8 cellular contexts compared by ENCODE assay signal in genomic region chr6:43838276-43839036, GRCh38.
DNase-seq lines count a peak whose midpoint lies in the region; ATAC-seq and TF ChIP-seq lines count a peak whose summit lies in the region.

No MANE protein-coding gene starts in this region.

- DNase-seq in AG08395 (ENCODE audit: low spot score) (peak; percentile 84), Peyer's patch (peak in 2 of 3 donors; percentile 66 to 78), esophagus muscularis mucosa (ENCODE audit: extremely low spot score) (no peak), NCI-H1436 treated with DMSO at 0.1 percent for 48 hours (lab: John Stamatoyannopoulos, UW) (no peak), ovary (no peak)

- WGBS in esophagus muscularis mucosa = 79% methylated on average over 6 of the region's 9 CpGs
- WGBS in ovary, 3 donors = 60 to 76% (median 75%) methylated on average over 9 of the region's 9 CpGs

- H3K4me3 ChIP-seq in Peyer's patch = no peak overlapping the region
- no peak overlapping the region for H3K4me3 ChIP-seq in esophagus muscularis mucosa
- H3K4me3 ChIP-seq in neutrophil (ENCODE audit: low read depth in 1 of 2, low read length in 1 of 2) = peak overlapping the region; percentile 7 to 37
- no peak overlapping the region for H3K4me3 ChIP-seq in ovary

- TF ChIP-seq CTCF in GM12874 (IDR thresholded peaks at IDR 0.05; ENCODE audit: insufficient read depth, low read depth, low read length) (peak; percentile 54), Peyer's patch (IDR thresholded peaks at IDR 0.05) (peak in 4 of 6 experiments; percentile 22 to 66 (median 62)), esophagus muscularis mucosa (IDR thresholded peaks at IDR 0.05) (peak in 2 of 3 experiments; percentile 14 to 24), neutrophil (IDR thresholded peaks at IDR 0.05) (peak; percentile 59), ovary (IDR thresholded peaks at IDR 0.05) (no peak)

- H3K9me3 ChIP-seq in Peyer's patch = no peaks in the 10 kb centered on the region
- H3K9me3 ChIP-seq in esophagus muscularis mucosa = no peaks in the 10 kb centered on the region
- no peaks in the 10 kb centered on the region for H3K9me3 ChIP-seq in neutrophil
- no peaks in the 10 kb centered on the region for H3K9me3 ChIP-seq in ovary

- TF ChIP-seq POLR2A in Peyer's patch (IDR thresholded peaks at IDR 0.05) = peak in 1 of 2 donors; percentile 12
- TF ChIP-seq POLR2A in esophagus muscularis mucosa (IDR thresholded peaks at IDR 0.05; ENCODE audit: low read depth) = no peak
- TF ChIP-seq POLR2A in ovary (IDR thresholded peaks at IDR 0.05) = no peak

- peaks cover 0 to 15% (median under 1%) of the 10 kb centered on the region in 4 donors for H3K4me1 ChIP-seq in Peyer's patch
- peaks cover 0 to 5% (median 0%) of the 10 kb centered on the region in 4 donors for H3K4me1 ChIP-seq in esophagus muscularis mucosa
- H3K4me1 ChIP-seq in neutrophil (ENCODE audit: control insufficient read depth in 1 of 2, insufficient read depth in 1 of 2, low read depth in 1 of 2, low read length in 1 of 2) = peaks cover 18 to 23% of the 10 kb centered on the region in 2 experiments
- no peaks in the 10 kb centered on the region for H3K4me1 ChIP-seq in ovary (ENCODE audit: insufficient read depth)

- ATAC-seq in GM18867 (IDR thresholded peaks at IDR 0.05; ENCODE audit: unreplicated experiment) = no peak

- TF ChIP-seq EP300 in esophagus muscularis mucosa (IDR thresholded peaks at IDR 0.05) (no peak), ovary (IDR thresholded peaks at IDR 0.05) (no peak)

- H3K27ac ChIP-seq in Peyer's patch (peak overlapping the region in 2 of 4 donors; percentile 43 to 64), esophagus muscularis mucosa (replicated peaks in 1 of 4) (peak overlapping the region in 1 of 4 donors; percentile 6), neutrophil (peak overlapping the region; percentile 79), ovary (no peak overlapping the region)

- H3K27me3 ChIP-seq in Peyer's patch (no peaks in the 10 kb centered on the region), esophagus muscularis mucosa (no peaks in the 10 kb centered on the region), neutrophil (no peaks in the 10 kb centered on the region), ovary (no peaks in the 10 kb centered on the region)

- H3K36me3 ChIP-seq in Peyer's patch (no peaks in the 10 kb centered on the region), esophagus muscularis mucosa (no peaks in the 10 kb centered on the region), neutrophil (no peaks in the 10 kb centered on the region), ovary (no peaks in the 10 kb centered on the region)

- intact Hi-C loops in esophagus muscularis mucosa (cut with DNase I) (no loop called here), ovary (cut with DNase I) (no loop called here)

Comparison
In these comparisons a context has a peak if more than half of its experiments do, and no peak if none do; other contexts are left out.
1. DNase-seq: peak in AG08395 (single experiment) and Peyer's patch (2 of 3); none in esophagus muscularis mucosa (single experiment), NCI-H1436 treated with DMSO at 0.1 percent for 48 hours (single experiment) and ovary (0 of 5).
2. CTCF ChIP-seq: peak in GM12874 (single experiment), Peyer's patch (4 of 6), esophagus muscularis mucosa (2 of 3) and neutrophil (single experiment); none in ovary (0 of 3).
3. H3K4me3 ChIP-seq: peak in neutrophil (2 of 2); none in Peyer's patch (0 of 4), esophagus muscularis mucosa (0 of 4) and ovary (single experiment).